ENCODE assay signal across 11 cellular contexts in genomic region chr9:38141751-38142150, GRCh38.
DNase-seq lines count a peak whose midpoint lies in the region; ATAC-seq, FAIRE-seq and TF ChIP-seq lines count a peak whose summit lies in the region.
"Had no signal": no experiment of that assay in that cellular context is flagged by ENCODE, and none has a peak within 500 bp of the region (broad histone marks: within the 10 kb centered on the region; RNA-seq: fewer than 3 reads in every experiment).

No MANE protein-coding gene starts in this region.

- peak overlapping the region; percentile 84 for H3K4me3 Mint-ChIP-seq in astrocyte (ENCODE audit: unreplicated experiment)
- no peak overlapping the region for H3K4me3 Mint-ChIP-seq in glutamatergic neuron (ENCODE audit: unreplicated experiment)

- H3K9me3 Mint-ChIP-seq in astrocyte (ENCODE audit: unreplicated experiment) = no peaks in the 10 kb centered on the region
- no peaks in the 10 kb centered on the region for H3K9me3 Mint-ChIP-seq in glutamatergic neuron (ENCODE audit: unreplicated experiment)

- peaks cover 6% of the 10 kb centered on the region for H3K27me3 Mint-ChIP-seq in astrocyte (ENCODE audit: low read depth, unreplicated experiment)
- H3K27me3 Mint-ChIP-seq in glutamatergic neuron (ENCODE audit: unreplicated experiment) = peaks cover 7% of the 10 kb centered on the region

- H3K9me3 ChIP-seq in HCT116 (ENCODE audit: control insufficient read depth in 1 of 2, insufficient read depth in 1 of 2, low read depth in 1 of 2, low read length in 2 of 2) (no peaks in the 10 kb centered on the region), astrocyte (ENCODE audit: insufficient read depth, low read depth, low read length) (no peaks in the 10 kb centered on the region)
- H3K9me3 ChIP-seq: sigmoid colon had no signal

- H3K79me2 ChIP-seq in ACC112 (ENCODE audit: control insufficient read depth, insufficient read depth, low read length, unreplicated experiment) (no peaks in the 10 kb centered on the region), HCT116 (ENCODE audit: insufficient read depth, low read length) (no peaks in the 10 kb centered on the region), astrocyte (ENCODE audit: insufficient read depth, low read length) (no peaks in the 10 kb centered on the region)

- peaks cover 37% of the 10 kb centered on the region for H3K4me1 Mint-ChIP-seq in astrocyte (ENCODE audit: low read depth, unreplicated experiment)
- H3K4me1 Mint-ChIP-seq in glutamatergic neuron (ENCODE audit: low read depth, unreplicated experiment) = no peaks in the 10 kb centered on the region

- H3K9ac ChIP-seq in HCT116 (ENCODE audit: low read length) (no peak overlapping the region), astrocyte (ENCODE audit: low read length) (peak overlapping the region; percentile 62)
- H3K9ac ChIP-seq: BLaER1 treated with 17β-estradiol and CSF1 and Interleukin-3, amounts not matched to agents 10 nM and 100 nM had no signal

- no TSS peak for BruUV-seq in HCT116 (replicated peaks; lab: Mats Ljungman, UMichigan)

- ATAC-seq in HCT116 (no peak; the same call in 1 of the 2 replicates), HG02642 (IDR thresholded peaks at IDR 0.05; ENCODE audit: poor library complexity, unreplicated experiment) (no peak)

- no peak for TF ChIP-seq POLR2A in HCT116 (IDR thresholded peaks at IDR 0.05; ENCODE audit: borderline replicate concordance, extremely low read depth, insufficient read depth, insufficient read length)

- no peak for TF ChIP-seq RAD21 in HCT116 (IDR thresholded peaks at IDR 0.05; ENCODE audit: low read depth)

- no peaks in the 10 kb centered on the region for H4K20me1 ChIP-seq in HCT116 (ENCODE audit: insufficient read depth)
- H4K20me1 ChIP-seq in astrocyte (ENCODE audit: insufficient read depth, low read length) = no peaks in the 10 kb centered on the region
- H4K20me1 ChIP-seq: BLaER1 treated with 17β-estradiol and CSF1 and Interleukin-3, amounts not matched to agents 10 nM and 100 nM had no signal

- CTCF ChIA-PET in HCT116 (lab: Charles Lee) = no interaction called here

- peak overlapping the region; percentile 42 for H2AFZ ChIP-seq in ACC112 (ENCODE audit: low read length, unreplicated experiment)
- no peak overlapping the region for H2AFZ ChIP-seq in HCT116 (ENCODE audit: low read depth, low read length, poor library complexity, severe bottlenecking)
- H2AFZ ChIP-seq in astrocyte (ENCODE audit: low read depth, low read length) = peak overlapping the region; percentile 25

- POLR2A ChIA-PET in HCT116 (lab: Charles Lee) = no interaction called here

- H3K9me2 ChIP-seq in HCT116 (ENCODE audit: insufficient read depth) = no peaks in the 10 kb centered on the region

- H3K36me3 Mint-ChIP-seq in astrocyte (ENCODE audit: low read depth, unreplicated experiment) = no peaks in the 10 kb centered on the region
- H3K36me3 Mint-ChIP-seq in glutamatergic neuron (ENCODE audit: unreplicated experiment) = no peaks in the 10 kb centered on the region

- H3K27me3 ChIP-seq in ACC112 (ENCODE audit: insufficient read depth, low read length) = peaks cover 53% of the 10 kb centered on the region
- H3K27me3 ChIP-seq in HCT116 (ENCODE audit: insufficient read depth, low read length) = peaks cover 49% of the 10 kb centered on the region
- peaks cover 9% of the 10 kb centered on the region for H3K27me3 ChIP-seq in astrocyte (ENCODE audit: insufficient read depth, low read length)
- H3K27me3 ChIP-seq: BLaER1 treated with 17β-estradiol and CSF1 and Interleukin-3, amounts not matched to agents 10 nM and 100 nM; sigmoid colon had no signal

- DNase-seq in HCT116 (ENCODE audit: low read depth, low spot score) = no peak
- peak; percentile 91 for DNase-seq in astrocyte (ENCODE audit: low read depth)
- DNase-seq in iris pigment epithelial cell (ENCODE audit: low read depth) = peak; percentile 80
- DNase-seq in SKM-1 treated with dmso at 0.1 percent for 144 hours (lab: John Stamatoyannopoulos, UW; ENCODE audit: unreplicated experiment) = no peak
- no peak for DNase-seq in glutamatergic neuron
- DNase-seq in activated gamma-delta T cell (lab: John Stamatoyannopoulos, UW) = no peak

- RAD21 ChIA-PET in HCT116 (lab: Charles Lee; ENCODE audit: low non-redundant PET in 1 of 2, low total read pairs in 2 of 2, uncharacterized antibody in 2 of 2, unreplicated experiment in 2 of 2) = no interaction called here

- H3K4me1 ChIP-seq in ACC112 (ENCODE audit: control insufficient read depth, insufficient read depth, low read length, unreplicated experiment) (peaks cover 16% of the 10 kb centered on the region), HCT116 (ENCODE audit: control insufficient read depth in 1 of 2, insufficient read depth in 2 of 2, low read length in 2 of 2) (peaks cover 0 to 13% of the 10 kb centered on the region in 2 experiments), astrocyte (ENCODE audit: insufficient read depth, low read length) (peaks cover 30% of the 10 kb centered on the region)

- intact Hi-C loops in HCT116 (cut with micrococcal nuclease) = no loop called here

- H3K27ac Mint-ChIP-seq in astrocyte (ENCODE audit: unreplicated experiment) = peak overlapping the region; percentile 97
- no peak overlapping the region for H3K27ac Mint-ChIP-seq in glutamatergic neuron (ENCODE audit: unreplicated experiment)

- H3K36me3 ChIP-seq in ACC112 (ENCODE audit: insufficient read depth, low read length) (no peaks in the 10 kb centered on the region), HCT116 (ENCODE audit: control insufficient read depth in 1 of 2, insufficient read depth in 2 of 2, low read length in 2 of 2) (no peaks in the 10 kb centered on the region), astrocyte (ENCODE audit: insufficient read depth, low read length) (no peaks in the 10 kb centered on the region)
- H3K36me3 ChIP-seq: BLaER1 treated with 17β-estradiol and CSF1 and Interleukin-3, amounts not matched to agents 10 nM and 100 nM; cardiac muscle cell; sigmoid colon had no signal

- H3K4me2 ChIP-seq in HCT116 (ENCODE audit: low read length) (peak overlapping the region; percentile 18; the same call in 1 of the 2 replicates), astrocyte (ENCODE audit: low read length) (peak overlapping the region; percentile 78)
- H3K4me2 ChIP-seq: BLaER1 treated with 17β-estradiol and CSF1 and Interleukin-3, amounts not matched to agents 10 nM and 100 nM had no signal

- H3K27ac ChIP-seq in ACC112 (ENCODE audit: low read depth, low read length) (peak overlapping the region; percentile 26; the same call in 1 of the 2 replicates), HCT116 (ENCODE audit: low read depth, low read length) (no peak overlapping the region), astrocyte (ENCODE audit: low read depth, low read length) (peak overlapping the region; percentile 82)
- H3K27ac ChIP-seq: BLaER1 treated with 17β-estradiol and CSF1 and Interleukin-3, amounts not matched to agents 10 nM and 100 nM; cardiac muscle cell; sigmoid colon had no signal

- peak; percentile 95 for FAIRE-seq in astrocyte (lab: Jason Lieb, UNC)

- peak overlapping the region; percentile 50 for H3K4me3 ChIP-seq in ACC112 (ENCODE audit: low read depth, low read length)
- no peak overlapping the region for H3K4me3 ChIP-seq in HCT116 (replicated peaks in 1 of 2; ENCODE audit: low read depth in 1 of 2, low read length in 2 of 2)
- H3K4me3 ChIP-seq in astrocyte (ENCODE audit: insufficient read depth, low read depth, low read length) = no peak overlapping the region
- H3K4me3 ChIP-seq: BLaER1 treated with 17β-estradiol and CSF1 and Interleukin-3, amounts not matched to agents 10 nM and 100 nM; cardiac muscle cell; sigmoid colon had no signal

- TF ChIP-seq CTCF in HCT116 (IDR thresholded peaks at IDR 0.05 in 2 of 3, conservative IDR thresholded peaks at IDR 0.05 in 1 of 3; ENCODE audit: borderline replicate concordance in 1 of 3, insufficient read depth in 1 of 3, low read depth in 2 of 3, low read length in 2 of 3) (no peak), astrocyte (IDR thresholded peaks at IDR 0.05; ENCODE audit: insufficient read depth, low read depth, low read length) (no peak), glutamatergic neuron (IDR thresholded peaks at IDR 0.05; ENCODE audit: partially characterized antibody, unreplicated experiment) (no peak)

TF ChIP-seq in HCT116, 20 proteins besides CTCF, POLR2A, EP300 and RAD21 (continues in another document):
- no peak for TF ChIP-seq SIN3A (IDR thresholded peaks at IDR 0.05; ENCODE audit: low read depth)
- no peak for TF ChIP-seq REST (IDR thresholded peaks at IDR 0.05; ENCODE audit: low read depth)
- no peak for TF ChIP-seq EZH2 (IDR thresholded peaks at IDR 0.05)
- TF ChIP-seq ELF1 (IDR thresholded peaks at IDR 0.05; ENCODE audit: borderline replicate concordance, low read depth) = no peak

Comparison
In these comparisons a context has a peak if more than half of its experiments do, and no peak if none do; other contexts are left out.
1. DNase-seq: peak in astrocyte (single experiment) and iris pigment epithelial cell (single experiment); none in HCT116 (single experiment), SKM-1 treated with dmso at 0.1 percent for 144 hours (single experiment), glutamatergic neuron (single experiment) and activated gamma-delta T cell (single experiment).